ENCODE assay signal across 9 cellular contexts in the genomic region with DNA sequence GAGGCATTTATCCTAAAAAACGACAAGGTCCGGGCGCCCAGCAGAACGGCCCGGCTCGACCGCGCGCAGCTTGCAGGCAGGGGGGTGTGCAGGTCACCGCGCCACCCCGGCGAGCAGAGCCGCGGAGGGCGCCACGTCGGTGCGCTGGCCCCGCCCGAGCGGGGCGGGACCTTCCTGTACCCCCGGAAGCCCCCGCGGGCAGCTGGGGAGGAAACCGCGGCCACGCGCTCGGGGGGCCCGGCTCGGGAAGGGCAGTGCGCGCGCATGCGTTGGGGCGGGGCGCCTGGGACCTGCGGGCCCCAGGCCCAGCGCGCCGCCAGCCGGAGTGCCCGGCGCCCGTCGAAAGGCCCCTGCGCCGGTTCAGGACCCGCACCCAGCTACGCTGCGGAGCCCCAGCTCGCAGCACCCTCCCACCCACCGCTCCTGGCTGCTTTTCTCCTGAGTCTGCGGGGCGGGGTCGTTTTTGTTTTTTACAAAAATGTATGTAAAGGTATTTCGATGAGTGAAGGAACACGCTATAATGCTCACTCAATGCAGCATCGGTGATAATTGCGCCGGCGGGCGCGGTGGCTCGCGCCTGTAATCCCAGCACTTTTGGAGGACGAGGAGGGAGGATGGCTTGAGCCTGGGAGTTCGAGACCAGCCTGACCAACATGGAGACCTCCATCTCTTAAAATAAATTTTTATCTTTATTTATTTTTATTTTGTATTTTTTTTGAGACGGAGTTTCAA. TPM values are rescaled to one million over a fixed set of nuclear protein-coding genes. Genes with fewer than 3 reads are reported as not detected.
DNase-seq lines count a peak whose midpoint lies in the region; ATAC-seq and TF ChIP-seq lines count a peak whose summit lies in the region.
"Had no signal": no experiment of that assay in that cellular context is flagged by ENCODE, and none has a peak within 500 bp of the region (broad histone marks: within the 10 kb centered on the region; RNA-seq: fewer than 3 reads in every experiment).

No MANE protein-coding gene starts in this region.

- H3K27ac Mint-ChIP-seq in chondrocyte (ENCODE audit: unreplicated experiment), result no peak overlapping the region

- DNase-seq in GM13976 (ENCODE audit: low spot score) (peak; percentile 88), chondrocyte (ENCODE audit: low spot score) (no peak), right lobe of liver (peak; percentile 68 to 77 (median 75)), AML-193 (lab: John Stamatoyannopoulos, UW) (no peak)
- DNase-seq in activated CD4-positive, CD25-positive, alpha-beta regulatory T cell treated with anti-CD3 and anti-CD28 coated beads, Interleukin-2, amount 50 U/mL, for 16 hours (ENCODE audit: low read depth, low spot score), result peak; percentile 62
- peak; percentile 58 to 79 (median 62) for DNase-seq in stimulated activated CD4-positive, alpha-beta T cell treated with anti-CD3 and anti-CD28 coated beads, TNF-alpha, amount 100 ng/mL, for 1 hour (ENCODE audit: low read depth in 3 of 3, low spot score in 1 of 3)

- in situ Hi-C loops in GM13976 (cut with MboI; ENCODE audit: low sequenced_read_pairs, unreplicated experiment), result no loop called here

- H3K9me3 Mint-ChIP-seq in chondrocyte (ENCODE audit: low read depth), result no peaks in the 10 kb centered on the region

- intact Hi-C loops in right lobe of liver (cut with DNase I), result no loop called here

- H3K4me1 ChIP-seq in right lobe of liver, result peaks cover 0 to 9% (median 0%) of the 10 kb centered on the region in 4 donors

- peak overlapping the region in 2 of 3 donors; percentile 38 to 40 for H3K27ac ChIP-seq in right lobe of liver
- H3K27ac ChIP-seq: VCaP had no signal

- H3K36me3 Mint-ChIP-seq in chondrocyte (ENCODE audit: low read depth), result no peaks in the 10 kb centered on the region

- H3K9me3 ChIP-seq in right lobe of liver, result no peaks in the 10 kb centered on the region

- ATAC-seq in HG02943 (IDR thresholded peaks at IDR 0.05; ENCODE audit: low read depth, unreplicated experiment), result peak; percentile 47
- ATAC-seq in right lobe of liver, result peak; percentile 80 to 90 (median 84)
- ATAC-seq in HG02938 (IDR thresholded peaks at IDR 0.05; ENCODE audit: unreplicated experiment), result no peak

- H3K27me3 Mint-ChIP-seq in chondrocyte (ENCODE audit: low read depth), result no peaks in the 10 kb centered on the region

- H3K4me1 Mint-ChIP-seq in chondrocyte (ENCODE audit: low read depth), result peaks cover 4% of the 10 kb centered on the region

- H3K36me3 ChIP-seq in right lobe of liver, result no peaks in the 10 kb centered on the region

- peak overlapping the region; percentile 60 for H3K4me3 Mint-ChIP-seq in chondrocyte (ENCODE audit: unreplicated experiment)

- WGBS in right lobe of liver (ENCODE audit: insufficient coverage, low coverage, low lambda C conversion rate, missing lambda C conversion rate), result 8% methylated on average over 19 of the region's 71 CpGs

- peak; percentile 37 for TF ChIP-seq POLR2A in right lobe of liver (IDR thresholded peaks at IDR 0.05)

- peak overlapping the region; percentile 20 to 53 (median 21) for H3K4me3 ChIP-seq in right lobe of liver

- TF ChIP-seq CTCF in GM13976 (IDR thresholded peaks at IDR 0.05; ENCODE audit: borderline replicate concordance, control extremely low read depth, extremely low read depth, insufficient read depth, missing control alignments), result no peak
- TF ChIP-seq CTCF in chondrocyte (IDR thresholded peaks at IDR 0.05), result no peak
- TF ChIP-seq CTCF in right lobe of liver (IDR thresholded peaks at IDR 0.05), result no peak

- H3K27me3 ChIP-seq in right lobe of liver, result no peaks in the 10 kb centered on the region

RNA-seq across cellular contexts. Expression of a gene that starts 47.7 kb away (rescaled TPM):
- total RNA-seq in chondrocyte (not detected in 3 replicates), right lobe of liver (1 to 10 TPM in 2 of 6 experiments, under 1 TPM in 4; 0.30 to 1.6 (median 0.57) TPM)

Comparison
In these comparisons a context has a peak if more than half of its experiments do, and no peak if none do; other contexts are left out.
1. DNase-seq: peak in GM13976 (single experiment), activated CD4-positive, CD25-positive, alpha-beta regulatory T cell treated with anti-CD3 and anti-CD28 coated beads, Interleukin-2, amount 50 U/mL, for 16 hours (single experiment), right lobe of liver (3 of 3) and stimulated activated CD4-positive, alpha-beta T cell treated with anti-CD3 and anti-CD28 coated beads, TNF-alpha, amount 100 ng/mL, for 1 hour (3 of 3); none in chondrocyte (single experiment) and AML-193 (0 of 2).